Comparison of ENCODE assay signal across 13 cellular contexts in genomic region chr17:19264681-19265080, GRCh38. TPM values are rescaled to one million over a fixed set of nuclear protein-coding genes. Genes with fewer than 3 reads are reported as not detected.
DNase-seq lines count a peak whose midpoint lies in the region; ATAC-seq, FAIRE-seq and TF ChIP-seq lines count a peak whose summit lies in the region.
"Had no signal": no experiment of that assay in that cellular context is flagged by ENCODE, and none has a peak within 500 bp of the region (broad histone marks: within the 10 kb centered on the region; RNA-seq: fewer than 3 reads in every experiment).

No MANE protein-coding gene starts in this region.

- no peak for FAIRE-seq in endothelial cell of umbilical vein (lab: Jason Lieb, UNC)

- H2BK12ac ChIP-seq in neuronal stem cell (ENCODE audit: low read length), result no peak overlapping the region

- POLR2A ChIA-PET in endothelial cell of umbilical vein (lab: Charles Lee), result no interaction called here

- peaks cover 49% of the 10 kb centered on the region for H3K79me2 ChIP-seq in endothelial cell of umbilical vein (ENCODE audit: control insufficient read depth, insufficient read depth, low read length)

- no peak overlapping the region for H3K4ac ChIP-seq in neuronal stem cell (ENCODE audit: low read length)

- TF ChIP-seq CTCF in endothelial cell of umbilical vein (IDR thresholded peaks at IDR 0.05; ENCODE audit: extremely low read depth in 1 of 2, insufficient read depth in 1 of 2, low read depth in 1 of 2, low read length in 2 of 2), result no peak
- no peak for TF ChIP-seq CTCF in upper lobe of left lung (IDR thresholded peaks at IDR 0.05)

- H3K9me3 ChIP-seq in endothelial cell of umbilical vein (replicated peaks; ENCODE audit: control insufficient read depth, insufficient read depth, low read length) (no peaks in the 10 kb centered on the region), neuronal stem cell (replicated peaks in 1 of 2; ENCODE audit: control insufficient read depth in 2 of 2, insufficient read depth in 1 of 2, low read depth in 1 of 2, low read length in 2 of 2) (peaks cover 0 to 2% of the 10 kb centered on the region in 2 donors), upper lobe of left lung (no peaks in the 10 kb centered on the region)
- H3K9me3 ChIP-seq: body of pancreas had no signal

- H3K27ac ChIP-seq in endothelial cell of umbilical vein (ENCODE audit: insufficient read depth, low read depth, low read length) (peak overlapping the region; percentile 80), neuronal stem cell (replicated peaks; ENCODE audit: low read length) (no peak overlapping the region), upper lobe of left lung (peak overlapping the region; percentile 76 to 87 (median 78))

- no peak overlapping the region for H2AK5ac ChIP-seq in neuronal stem cell (ENCODE audit: low read depth, low read length)

- WGBS in neuronal stem cell (ENCODE audit: extremely low coverage in 2 of 2, insufficient read length in 2 of 2, insufficient replicate concordance in 1 of 2), 2 donors, result no CpG with 5 or more reads among the region's 6 CpGs
- WGBS in upper lobe of left lung, 2 donors, result 46 to 52% methylated on average over 6 of the region's 6 CpGs

- H3K4me1 ChIP-seq in endothelial cell of umbilical vein (ENCODE audit: control insufficient read depth, extremely low read depth, insufficient read depth, low read length) (peaks cover 41% of the 10 kb centered on the region), neuronal stem cell (ENCODE audit: control insufficient read depth in 2 of 2, insufficient read depth in 1 of 2, low read depth in 1 of 2, low read length in 2 of 2) (peaks cover 5 to 16% of the 10 kb centered on the region in 2 donors), upper lobe of left lung (peaks cover 70 to 90% (median 81%) of the 10 kb centered on the region in 4 donors)

- H3K14ac ChIP-seq in neuronal stem cell (ENCODE audit: low read length), result no peak overlapping the region

- H3K9ac ChIP-seq in endothelial cell of umbilical vein (replicated peaks; ENCODE audit: extremely low read depth, insufficient read depth, low read length) (peak overlapping the region; percentile 20), neuronal stem cell (ENCODE audit: low read depth, low read length, poor library complexity) (no peak overlapping the region)

- H3K9me1 ChIP-seq in endothelial cell of umbilical vein (replicated peaks; ENCODE audit: control insufficient read depth, extremely low read depth, insufficient read depth, low read length), result no peaks in the 10 kb centered on the region

- no peak overlapping the region for H3K18ac ChIP-seq in neuronal stem cell (ENCODE audit: low read length)

- H2BK120ac ChIP-seq in neuronal stem cell (ENCODE audit: low read depth, low read length), result no peak overlapping the region

- H3K36me3 ChIP-seq in endothelial cell of umbilical vein (ENCODE audit: control insufficient read depth in 2 of 2, extremely low read depth in 1 of 2, insufficient read depth in 2 of 2, low read length in 2 of 2), result no peaks in the 10 kb centered on the region
- peaks cover 0 to 35% of the 10 kb centered on the region in 2 donors for H3K36me3 ChIP-seq in neuronal stem cell (replicated peaks in 1 of 2; ENCODE audit: control insufficient read depth in 2 of 2, insufficient read depth in 2 of 2, low read length in 2 of 2)
- H3K36me3 ChIP-seq in upper lobe of left lung, result no peaks in the 10 kb centered on the region

- peak overlapping the region; percentile 50 for H3K4me2 ChIP-seq in endothelial cell of umbilical vein (ENCODE audit: insufficient read depth, low read length)
- no peak overlapping the region for H3K4me2 ChIP-seq in neuronal stem cell (ENCODE audit: insufficient read depth, low read length, poor library complexity, severe bottlenecking)

- ATAC-seq in upper lobe of left lung (ENCODE audit: low FRiP score in 2 of 2) (no peak), GM18870 (IDR thresholded peaks at IDR 0.05; ENCODE audit: unreplicated experiment) (no peak)
- ATAC-seq: body of pancreas had no signal

- no peak overlapping the region for H2BK15ac ChIP-seq in neuronal stem cell (ENCODE audit: low read length)

- H3K79me1 ChIP-seq in neuronal stem cell (ENCODE audit: low read depth, low read length), result peaks cover 8% of the 10 kb centered on the region

- intact Hi-C loops in endothelial cell of umbilical vein (cut with micrococcal nuclease), result loop anchor here (5.0 kb wide), 1 partner anchor 183 kb away; no protein-coding TSS in a partner anchor

- no peaks in the 10 kb centered on the region for H4K20me1 ChIP-seq in endothelial cell of umbilical vein (replicated peaks; ENCODE audit: control insufficient read depth, extremely low read depth, insufficient read depth, low read length)

- TF ChIP-seq POLR2A in endothelial cell of umbilical vein (IDR thresholded peaks at IDR 0.05; ENCODE audit: low read depth, low read length), result no peak
- no peak for TF ChIP-seq POLR2A in upper lobe of left lung (IDR thresholded peaks at IDR 0.05)

- no peaks in the 10 kb centered on the region for H3K27me3 ChIP-seq in endothelial cell of umbilical vein (ENCODE audit: control insufficient read depth in 2 of 2, insufficient read depth in 2 of 2, low read length in 2 of 2)
- H3K27me3 ChIP-seq in neuronal stem cell (ENCODE audit: control insufficient read depth in 3 of 3, insufficient read depth in 3 of 3, low read depth in 1 of 3, low read length in 3 of 3), result no peaks in the 10 kb centered on the region
- H3K27me3 ChIP-seq in upper lobe of left lung, result no peaks in the 10 kb centered on the region
- H3K27me3 ChIP-seq: body of pancreas had no signal

- dilution Hi-C loops in endothelial cell of umbilical vein (cut with MboI; ENCODE audit: extremely low pct_ligation_motif_present, low sequenced_read_pairs), result no loop called here

- no peak overlapping the region for H2BK5ac ChIP-seq in neuronal stem cell (ENCODE audit: low read length)

- no peak overlapping the region for H4K91ac ChIP-seq in neuronal stem cell (ENCODE audit: low read depth, low read length, poor library complexity)

- DNase-seq in NCI-H2081 (lab: John Stamatoyannopoulos, UW) (peak; percentile 12 to 54), NCI-H2081 treated with DMSO at 0.1 percent for 48 hours (lab: John Stamatoyannopoulos, UW) (no peak), endothelial cell of umbilical vein (ENCODE audit: low read depth, low spot score) (peak; percentile 18), neuronal stem cell (ENCODE audit: low spot score) (no peak), upper lobe of left lung (no peak), NCI-H2107 treated with DMSO at 0.1 percent for 48 hours (lab: John Stamatoyannopoulos, UW; ENCODE audit: unreplicated experiment) (no peak), NCI-H128 (lab: John Stamatoyannopoulos, UW; ENCODE audit: unreplicated experiment) (no peak)
- DNase-seq: activated CD4-positive, alpha-beta T cell treated with anti-CD3 and anti-CD28 coated beads for 4 hours; body of pancreas; NCI-H187 treated with DMSO at 0.1 percent for 48 hours; retina; SW 1271 had no signal

- no peak overlapping the region for H2AFZ ChIP-seq in endothelial cell of umbilical vein (ENCODE audit: low read depth, low read length)
- H2AFZ ChIP-seq in neuronal stem cell (ENCODE audit: low read length), result no peak overlapping the region

- CTCF ChIA-PET in endothelial cell of umbilical vein (lab: Charles Lee), result interaction anchor here (1.7 to 2.1 kb wide), 2 partner anchors 10 to 16 kb away, joined by 4 to 6 read pairs; no protein-coding TSS in a partner anchor

- BruUV-seq in endothelial cell of umbilical vein (replicated peaks; lab: Mats Ljungman, UMichigan), result no TSS peak

- H3K4me3 ChIP-seq in endothelial cell of umbilical vein (replicated peaks in 1 of 3; ENCODE audit: insufficient read depth in 1 of 3, low read depth in 1 of 3, low read length in 3 of 3) (no peak overlapping the region), neuronal stem cell (ENCODE audit: low read length in 2 of 2) (no peak overlapping the region), upper lobe of left lung (no peak overlapping the region)
- H3K4me3 ChIP-seq: body of pancreas had no signal

- no peak for TF ChIP-seq EP300 in upper lobe of left lung (IDR thresholded peaks at IDR 0.05)

- H4K8ac ChIP-seq in neuronal stem cell (ENCODE audit: low read depth, low read length), result no peak overlapping the region

- H3K23ac ChIP-seq in neuronal stem cell (ENCODE audit: low read depth, low read length, poor library complexity), result peak overlapping the region; percentile 58

TF ChIP-seq in endothelial cell of umbilical vein, 7 proteins besides CTCF, POLR2A, EP300 and RAD21:
- TF ChIP-seq JUN (IDR thresholded peaks at IDR 0.05; ENCODE audit: borderline replicate concordance, insufficient read depth, insufficient read length, low read depth) (no peak), MYC (IDR thresholded peaks at IDR 0.05; ENCODE audit: low read depth, low read length) (no peak), EZH2 (IDR thresholded peaks at IDR 0.05; ENCODE audit: borderline replicate concordance, low read depth, low read length, severe bottlenecking) (no peak), POLR2AphosphoS5 (IDR thresholded peaks at IDR 0.05; ENCODE audit: insufficient read depth, low read depth, low read length) (peak; percentile 37), FOS (IDR thresholded peaks at IDR 0.05; ENCODE audit: borderline replicate concordance, insufficient read depth, low read length) (no peak), MAX (IDR thresholded peaks at IDR 0.05; ENCODE audit: insufficient read depth, insufficient read length) (no peak)

RNA-seq across cellular contexts. Expression of gene EPN2, which starts 27.5 kb away (rescaled TPM):
- total RNA-seq in endothelial cell of umbilical vein (55.3 and 70.5 TPM in 2 replicates), upper lobe of left lung (10 to 100 TPM; 26.3 to 64.5 (median 47.9) TPM)
- polyA plus RNA-seq in endothelial cell of umbilical vein, result 39.6 and 40.3 TPM in 2 replicates
- polyA plus RNA-seq in endothelial cell of umbilical vein (2011; cell fraction: cytosol; rRNA removed), result 32.3 and 33.2 TPM in 2 replicates
- polyA plus RNA-seq in endothelial cell of umbilical vein (2011; cell fraction: nucleus; rRNA removed), result 70.5 and 72.9 TPM in 2 replicates
- 54.8 and 59.3 TPM in 2 replicates for polyA plus RNA-seq in endothelial cell of umbilical vein (2012)
- 60.8 and 104 TPM in 2 replicates for polyA minus RNA-seq in endothelial cell of umbilical vein
- polyA minus RNA-seq in endothelial cell of umbilical vein (2011; cell fraction: cytosol; rRNA and poly(A)+ RNA removed), result 16.4 TPM
- polyA minus RNA-seq in endothelial cell of umbilical vein (2011; cell fraction: nucleus; rRNA and poly(A)+ RNA removed), result 52.7 and 59.7 TPM in 2 replicates
- polyA plus RNA-seq in neuronal stem cell (2013, experiment 1 of 2), result 34.1 TPM
- polyA plus RNA-seq in neuronal stem cell (2013, experiment 2 of 2), result 36.2 TPM

Comparison
In these comparisons a context has a peak if more than half of its experiments do, and no peak if none do; other contexts are left out.
1. DNase-seq: peak in NCI-H2081 (2 of 2) and endothelial cell of umbilical vein (single experiment); none in NCI-H2081 treated with DMSO at 0.1 percent for 48 hours (single experiment), neuronal stem cell (single experiment), upper lobe of left lung (0 of 2), NCI-H2107 treated with DMSO at 0.1 percent for 48 hours (single experiment) and NCI-H128 (single experiment).